Comparison of ENCODE assay signal across 18 cellular contexts in genomic region chr18:29501952-29502351, GRCh38.
DNase-seq lines count a peak whose midpoint lies in the region; ATAC-seq and TF ChIP-seq lines count a peak whose summit lies in the region.
"Had no signal": no experiment of that assay in that cellular context is flagged by ENCODE, and none has a peak within 500 bp of the region (broad histone marks: within the 10 kb centered on the region; RNA-seq: fewer than 3 reads in every experiment).

No MANE protein-coding gene starts in this region.

- no peak for ATAC-seq in GM21786 (IDR thresholded peaks at IDR 0.05; ENCODE audit: unreplicated experiment)
- no peak for ATAC-seq in HG02973 (IDR thresholded peaks at IDR 0.05; ENCODE audit: unreplicated experiment)
- ATAC-seq: activated CD4-positive, alpha-beta T cell treated with anti-CD3 and anti-CD28 coated beads for 36 hours; gastroesophageal sphincter; Panc1; right cardiac atrium; T-helper 17 cell had no signal

- peaks cover 13% of the 10 kb centered on the region for H3K4me1 ChIP-seq in skeletal muscle satellite cell (ENCODE audit: control insufficient read depth, insufficient read depth, low read length)
- H3K4me1 ChIP-seq: adrenal gland, gastroesophageal sphincter had no signal

- no peak for TF ChIP-seq CTCF in RWPE1 (conservative IDR thresholded peaks at IDR 0.05; ENCODE audit: low read depth)

- no peaks in the 10 kb centered on the region for H3K27me3 ChIP-seq in skeletal muscle satellite cell (ENCODE audit: control insufficient read depth, insufficient read depth, low read length)
- H3K27me3 ChIP-seq: adrenal gland, gastroesophageal sphincter had no signal

- peak overlapping the region; percentile 39 for H3K4me2 ChIP-seq in skeletal muscle satellite cell (ENCODE audit: low read length)

- CTCF ChIA-PET in RWPE1 (lab: Yijun Ruan, JAX), result no interaction called here

- H3K9me3 ChIP-seq in skeletal muscle satellite cell (replicated peaks; ENCODE audit: low read length), result no peaks in the 10 kb centered on the region
- H3K9me3 ChIP-seq: adrenal gland, gastroesophageal sphincter had no signal

- POLR2A ChIA-PET in RWPE1 (lab: Yijun Ruan, JAX; ENCODE audit: low non-redundant PET), result no interaction called here

- no peak overlapping the region for H3K27ac ChIP-seq in RWPE1
- H3K27ac ChIP-seq: adrenal gland, gastroesophageal sphincter had no signal

- no peaks in the 10 kb centered on the region for H3K36me3 ChIP-seq in skeletal muscle satellite cell (ENCODE audit: insufficient read depth, low read length)
- H3K36me3 ChIP-seq: adrenal gland, gastroesophageal sphincter had no signal

- no peak overlapping the region for H3K9ac ChIP-seq in skeletal muscle satellite cell (ENCODE audit: low read depth, low read length)

- H3K4me3 ChIP-seq in skeletal muscle satellite cell (ENCODE audit: low read length), result no peak overlapping the region
- H3K4me3 ChIP-seq: adrenal gland, gastroesophageal sphincter had no signal

- DNase-seq in ELR (ENCODE audit: low read depth) (peak; percentile 92), RWPE1 (ENCODE audit: low spot score) (peak; percentile 38), fibroblast of peridontal ligament (ENCODE audit: extremely low read depth) (peak; percentile 66), Ammon's horn (ENCODE audit: low spot score) (no peak)
- DNase-seq: activated CD4-positive, alpha-beta T cell treated with anti-CD3 and anti-CD28 coated beads for 36 hours; activated T-cell treated with anti-CD3 and anti-CD28 coated beads, Interleukin-2, amount 50 U/mL, for 1 hour; adrenal gland; dermis blood vessel endothelial cell; kidney; NCI-H510A; right cardiac atrium; stimulated activated naive CD4-positive, alpha-beta T cell; T-helper 17 cell had no signal
